In the genomic region with DNA sequence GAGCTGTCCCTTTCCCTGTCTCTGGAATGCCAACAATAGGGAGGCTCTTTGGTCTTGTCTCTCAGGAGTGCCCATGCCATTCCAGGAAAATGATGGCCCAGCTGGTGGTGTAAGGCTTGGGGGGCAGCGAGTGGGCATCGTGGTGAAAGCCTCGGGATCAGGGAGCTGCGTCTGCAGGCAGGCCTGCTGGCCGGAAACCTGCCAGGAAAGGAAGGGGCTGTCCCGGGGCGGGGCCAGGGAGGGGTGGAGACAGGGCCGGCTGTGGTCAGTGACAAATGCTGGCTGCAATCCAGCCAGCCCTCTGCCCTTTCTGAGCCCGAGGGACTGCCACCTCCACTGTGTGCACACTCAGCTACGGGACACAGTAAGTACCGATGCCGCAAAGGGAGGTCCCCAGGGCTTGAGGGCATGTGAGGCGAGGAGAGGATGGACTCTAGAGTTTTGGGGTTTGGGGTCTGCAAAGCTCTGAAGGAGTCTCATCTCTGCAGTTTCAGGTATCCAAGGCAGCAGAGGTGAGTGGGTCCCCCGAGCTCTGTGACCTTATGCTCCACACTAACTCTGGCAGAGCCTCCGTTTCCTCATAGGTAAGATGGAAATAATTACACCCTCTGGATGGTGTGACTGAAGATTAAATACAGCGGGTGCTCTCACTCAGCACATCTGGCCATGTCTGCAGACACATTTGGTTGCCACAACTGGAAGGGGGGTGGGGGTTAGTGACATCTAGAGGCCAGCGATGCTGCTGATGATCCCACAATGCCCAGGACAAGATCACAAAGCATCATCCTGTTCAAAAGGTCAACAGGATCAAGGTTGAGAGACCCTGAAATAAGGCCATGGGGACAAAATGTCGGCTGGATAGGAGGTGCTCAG, we compare ENCODE assay signal across 13 cellular contexts. TPM values are rescaled to one million over a fixed set of nuclear protein-coding genes. Genes with fewer than 3 reads are reported as not detected.
A peak's percentile ranks its signal among the peaks of the same experiment; 100 is the strongest.
DNase-seq lines count a peak whose midpoint lies in the region; ATAC-seq lines count a peak whose summit lies in the region.
"Had no signal": no experiment of that assay in that cellular context is flagged by ENCODE, and none has a peak within 500 bp of the region (broad histone marks: within the 10 kb centered on the region; RNA-seq: fewer than 3 reads in every experiment).

A gene with protein sequence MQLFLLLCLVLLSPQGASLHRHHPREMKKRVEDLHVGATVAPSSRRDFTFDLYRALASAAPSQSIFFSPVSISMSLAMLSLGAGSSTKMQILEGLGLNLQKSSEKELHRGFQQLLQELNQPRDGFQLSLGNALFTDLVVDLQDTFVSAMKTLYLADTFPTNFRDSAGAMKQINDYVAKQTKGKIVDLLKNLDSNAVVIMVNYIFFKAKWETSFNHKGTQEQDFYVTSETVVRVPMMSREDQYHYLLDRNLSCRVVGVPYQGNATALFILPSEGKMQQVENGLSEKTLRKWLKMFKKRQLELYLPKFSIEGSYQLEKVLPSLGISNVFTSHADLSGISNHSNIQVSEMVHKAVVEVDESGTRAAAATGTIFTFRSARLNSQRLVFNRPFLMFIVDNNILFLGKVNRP (plus strand): TSS at position 300 of the 873 bp plus-strand sequence. CDS start 5,937 bp downstream, outside the sequence.

- DNase-seq in AG20443 (ENCODE audit: low spot score) (peak; percentile 60), SJCRH30 (peak; percentile 44 to 46), glomerular visceral epithelial cell (ENCODE audit: extremely low spot score) (peak; percentile 38), myocyte (ENCODE audit: low read depth) (peak; percentile 31), DMS 273 (lab: John Stamatoyannopoulos, UW; ENCODE audit: unreplicated experiment) (no peak)
- no peak for DNase-seq in activated CD8-positive, alpha-beta memory T cell treated with anti-CD3 and anti-CD28 coated beads, Interleukin-2, amount 10 ng/mL, durations not matched to agents 7 days and 5 days
- DNase-seq: activated naive CD4-positive, alpha-beta T cell treated with anti-CD3 and anti-CD28 coated beads, Interleukin-2, amount 10 ng/mL, durations not matched to agents 7 days and 5 days; GF-D8; Peyer's patch; sigmoid colon; stimulated activated CD8-positive, alpha-beta memory T cell treated with anti-CD3 and anti-CD28 coated beads, Interleukin-4, amount 100 ng/mL, for 48 hours had no signal

- H3K4me1 Mint-ChIP-seq in activated CD8-positive, alpha-beta memory T cell treated with anti-CD3 and anti-CD28 coated beads, Interleukin-2, amount 10 ng/mL, durations not matched to agents 7 days and 5 days, result no peaks in the 10 kb centered on the region
- H3K4me1 Mint-ChIP-seq: activated naive CD4-positive, alpha-beta T cell treated with anti-CD3 and anti-CD28 coated beads, Interleukin-2, amount 10 ng/mL, durations not matched to agents 7 days and 5 days had no signal

- H3K36me3 ChIP-seq in SJCRH30, result no peaks in the 10 kb centered on the region
- H3K36me3 ChIP-seq: Peyer's patch, sigmoid colon had no signal

- H3K4me3 Mint-ChIP-seq in activated CD8-positive, alpha-beta memory T cell treated with anti-CD3 and anti-CD28 coated beads, Interleukin-2, amount 10 ng/mL, durations not matched to agents 7 days and 5 days, result no peak within 1 kb of the TSS
- H3K4me3 Mint-ChIP-seq: activated naive CD4-positive, alpha-beta T cell treated with anti-CD3 and anti-CD28 coated beads, Interleukin-2, amount 10 ng/mL, durations not matched to agents 7 days and 5 days had no signal

- no peaks in the 10 kb centered on the region for H3K27me3 ChIP-seq in SJCRH30
- H3K27me3 ChIP-seq: Peyer's patch, sigmoid colon had no signal

- no peak within 1 kb of the TSS for H3K27ac Mint-ChIP-seq in activated CD8-positive, alpha-beta memory T cell treated with anti-CD3 and anti-CD28 coated beads, Interleukin-2, amount 10 ng/mL, durations not matched to agents 7 days and 5 days
- H3K27ac Mint-ChIP-seq: activated naive CD4-positive, alpha-beta T cell treated with anti-CD3 and anti-CD28 coated beads, Interleukin-2, amount 10 ng/mL, durations not matched to agents 7 days and 5 days had no signal

- H3K27me3 Mint-ChIP-seq in activated CD8-positive, alpha-beta memory T cell treated with anti-CD3 and anti-CD28 coated beads, Interleukin-2, amount 10 ng/mL, durations not matched to agents 7 days and 5 days, result no peaks in the 10 kb centered on the region
- H3K27me3 Mint-ChIP-seq: activated naive CD4-positive, alpha-beta T cell treated with anti-CD3 and anti-CD28 coated beads, Interleukin-2, amount 10 ng/mL, durations not matched to agents 7 days and 5 days had no signal

- CTCF ChIA-PET in activated CD8-positive, alpha-beta memory T cell treated with anti-CD3 and anti-CD28 coated beads, Interleukin-2, amount 10 ng/mL, durations not matched to agents 7 days and 5 days (lab: Charles Lee), result no interaction called here

- H3K36me3 Mint-ChIP-seq in activated CD8-positive, alpha-beta memory T cell treated with anti-CD3 and anti-CD28 coated beads, Interleukin-2, amount 10 ng/mL, durations not matched to agents 7 days and 5 days, result no peaks in the 10 kb centered on the region
- H3K36me3 Mint-ChIP-seq: activated naive CD4-positive, alpha-beta T cell treated with anti-CD3 and anti-CD28 coated beads, Interleukin-2, amount 10 ng/mL, durations not matched to agents 7 days and 5 days had no signal

- H3K9me3 ChIP-seq in SJCRH30 (replicated peaks), result no peaks in the 10 kb centered on the region
- H3K9me3 ChIP-seq: Peyer's patch, sigmoid colon had no signal

- no peak for ATAC-seq in GM19328 (IDR thresholded peaks at IDR 0.05; ENCODE audit: unreplicated experiment)
- ATAC-seq in HG03460 (IDR thresholded peaks at IDR 0.05; ENCODE audit: unreplicated experiment), result no peak
- ATAC-seq in activated CD8-positive, alpha-beta memory T cell treated with anti-CD3 and anti-CD28 coated beads, Interleukin-2, amount 10 ng/mL, durations not matched to agents 7 days and 5 days, result no peak

- no peak within 1 kb of the TSS for H3K27ac ChIP-seq in SJCRH30
- H3K27ac ChIP-seq: Peyer's patch had no signal

- H3K9me3 Mint-ChIP-seq in activated CD8-positive, alpha-beta memory T cell treated with anti-CD3 and anti-CD28 coated beads, Interleukin-2, amount 10 ng/mL, durations not matched to agents 7 days and 5 days (ENCODE audit: low read depth), result no peaks in the 10 kb centered on the region
- H3K9me3 Mint-ChIP-seq: activated naive CD4-positive, alpha-beta T cell treated with anti-CD3 and anti-CD28 coated beads, Interleukin-2, amount 10 ng/mL, durations not matched to agents 7 days and 5 days had no signal

- H3K4me3 ChIP-seq in SJCRH30, result no peak within 1 kb of the TSS
- H3K4me3 ChIP-seq: Peyer's patch, sigmoid colon had no signal

- no peaks in the 10 kb centered on the region for H3K4me1 ChIP-seq in SJCRH30
- H3K4me1 ChIP-seq: Peyer's patch had no signal

RNA-seq across cellular contexts. Expression of the gene that starts here (rescaled TPM):
- total RNA-seq in SJCRH30 (2014; rRNA removed; shearing (Covaris generic)), result 0.14 and 0.48 TPM in 2 replicates
- total RNA-seq in myocyte, result not detected in 2 replicates
- polyA plus RNA-seq in myocyte (2012), result 0.14 TPM
- total RNA-seq in activated CD8-positive, alpha-beta memory T cell treated with anti-CD3 and anti-CD28 coated beads, Interleukin-2, amount 10 ng/mL, durations not matched to agents 7 days and 5 days, result not detected
- total RNA-seq: Peyer's patch had no signal

Comparison
In these comparisons a context has a peak if more than half of its experiments do, and no peak if none do; other contexts are left out.
1. Peak in DNase-seq in SJCRH30; RNA of the gene not detected or under 1 TPM.
2. Peak in DNase-seq in myocyte; RNA of the gene not detected or under 1 TPM.
3. DNase-seq: peak in AG20443 (single experiment) and glomerular visceral epithelial cell (single experiment); none in DMS 273 (single experiment) and activated CD8-positive, alpha-beta memory T cell treated with anti-CD3 and anti-CD28 coated beads, Interleukin-2, amount 10 ng/mL, durations not matched to agents 7 days and 5 days (single experiment).